Comparison of ENCODE assay signal across 11 cellular contexts in the genomic region with DNA sequence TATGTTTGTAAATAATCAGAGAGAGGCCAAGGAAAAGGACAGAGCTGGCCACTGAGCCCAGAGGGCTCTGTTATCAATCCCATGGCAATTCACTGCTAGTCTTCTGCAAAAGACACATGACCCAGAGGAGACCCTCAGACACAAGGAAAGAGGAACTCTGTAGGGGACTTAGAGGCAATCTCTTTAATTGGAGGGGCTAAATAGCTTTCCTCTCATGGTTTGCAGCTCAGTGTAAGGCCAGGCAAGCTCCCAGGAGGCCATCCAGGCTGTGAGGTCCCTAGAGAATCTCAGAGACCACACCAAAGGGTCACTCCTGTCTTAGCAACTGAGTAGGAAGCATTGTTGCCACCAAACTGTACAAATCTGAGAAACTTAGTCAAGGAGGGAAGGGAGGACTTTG. TPM values are rescaled to one million over a fixed set of nuclear protein-coding genes. Genes with fewer than 3 reads are reported as not detected.
DNase-seq lines count a peak whose midpoint lies in the region; ATAC-seq and TF ChIP-seq lines count a peak whose summit lies in the region.
"Had no signal": no experiment of that assay in that cellular context is flagged by ENCODE, and none has a peak within 500 bp of the region (broad histone marks: within the 10 kb centered on the region; RNA-seq: fewer than 3 reads in every experiment).

No MANE protein-coding gene starts in this region.

- H2AFZ ChIP-seq in mammary epithelial cell (ENCODE audit: low read depth, low read length): no peak overlapping the region

- H3K27me3 ChIP-seq in breast epithelium: no peaks in the 10 kb centered on the region
- peaks cover 10% of the 10 kb centered on the region for H3K27me3 ChIP-seq in mammary epithelial cell (ENCODE audit: insufficient read depth, low read length)
- H3K27me3 ChIP-seq in mucosa of stomach (ENCODE audit: control insufficient read depth, insufficient read depth, low read length): no peaks in the 10 kb centered on the region
- H3K27me3 ChIP-seq in upper lobe of right lung: no peaks in the 10 kb centered on the region
- H3K27me3 ChIP-seq: cardiac muscle cell had no signal

- dilution Hi-C loops in mammary epithelial cell (cut with HindIII; ENCODE audit: low sequenced_read_pairs): no loop called here

- H4K20me1 ChIP-seq in mammary epithelial cell (ENCODE audit: insufficient read depth, low read length): no peaks in the 10 kb centered on the region

- H3K9me3 ChIP-seq in breast epithelium (no peaks in the 10 kb centered on the region), mammary epithelial cell (replicated peaks; ENCODE audit: insufficient read depth, low read length) (no peaks in the 10 kb centered on the region), mucosa of stomach (ENCODE audit: control insufficient read depth, low read length) (no peaks in the 10 kb centered on the region), upper lobe of right lung (no peaks in the 10 kb centered on the region)
- H3K9me3 ChIP-seq: BE2C had no signal

- in situ Hi-C loops in mammary epithelial cell (cut with MboI; ENCODE audit: low sequenced_read_pairs in 2 of 2): loop anchor here (5.0 to 25.0 kb wide), 4 partner anchors 65 to 228 kb away; no protein-coding TSS in a partner anchor

- H3K9ac ChIP-seq in mammary epithelial cell (ENCODE audit: insufficient read depth, low read length) (no peak overlapping the region), mucosa of stomach (ENCODE audit: low read length) (peak overlapping the region; percentile 33)

- H3K36me3 ChIP-seq in breast epithelium (no peaks in the 10 kb centered on the region), mammary epithelial cell (ENCODE audit: insufficient read depth, low read length) (no peaks in the 10 kb centered on the region), mucosa of stomach (ENCODE audit: control insufficient read depth, insufficient read depth, low read length) (no peaks in the 10 kb centered on the region), upper lobe of right lung (no peaks in the 10 kb centered on the region)
- H3K36me3 ChIP-seq: BE2C, cardiac muscle cell had no signal

- H3K4me1 ChIP-seq in breast epithelium (no peaks in the 10 kb centered on the region), mammary epithelial cell (ENCODE audit: insufficient read depth, low read length) (no peaks in the 10 kb centered on the region), mucosa of stomach (ENCODE audit: control insufficient read depth, insufficient read depth, low read length) (peaks cover 10% of the 10 kb centered on the region), upper lobe of right lung (peaks cover 21% of the 10 kb centered on the region)
- H3K4me1 ChIP-seq: BE2C had no signal

- DNase-seq in breast epithelium (ENCODE audit: low spot score in 2 of 2) (no peak), mammary epithelial cell (no peak), upper lobe of right lung (no peak), COLO829 (ENCODE audit: low spot score) (no peak), NCI-H1092 (lab: John Stamatoyannopoulos, UW) (no peak)
- DNase-seq: BE2C, NCI-H2081 had no signal

- BruUV-seq in mammary epithelial cell (replicated peaks; lab: Mats Ljungman, UMichigan): no TSS peak

- H3K4me3 ChIP-seq in breast epithelium (peak overlapping the region in 2 of 3 donors; percentile 3 to 45), mammary epithelial cell (replicated peaks in 1 of 3; ENCODE audit: insufficient read depth in 1 of 3, low read depth in 2 of 3, low read length in 3 of 3) (no peak overlapping the region), mucosa of stomach (ENCODE audit: low read length) (no peak overlapping the region), upper lobe of right lung (peak overlapping the region; percentile 23)
- H3K4me3 ChIP-seq: cardiac muscle cell had no signal

- no peaks in the 10 kb centered on the region for H3K79me2 ChIP-seq in mammary epithelial cell (ENCODE audit: insufficient read depth, low read length)

- H3K27ac ChIP-seq in breast epithelium (peak overlapping the region; percentile 55 to 77), mammary epithelial cell (ENCODE audit: insufficient read depth, low read depth, low read length) (no peak overlapping the region), angular gyrus (ENCODE audit: low read depth, low read length) (peak overlapping the region; percentile 37), upper lobe of right lung (peak overlapping the region; percentile 92)
- H3K27ac ChIP-seq: cardiac muscle cell had no signal

- CTCF ChIA-PET in mammary epithelial cell (lab: Charles Lee; ENCODE audit: low non-redundant PET): no interaction called here

- TF ChIP-seq CTCF in breast epithelium (IDR thresholded peaks at IDR 0.05): no peak
- TF ChIP-seq CTCF in mammary epithelial cell (conservative IDR thresholded peaks at IDR 0.05 in 1 of 2, IDR thresholded peaks at IDR 0.05 in 1 of 2; ENCODE audit: extremely low read depth in 1 of 2, insufficient read depth in 1 of 2, low read depth in 1 of 2, low read length in 2 of 2): no peak
- TF ChIP-seq CTCF in upper lobe of right lung (IDR thresholded peaks at IDR 0.05): no peak

- TF ChIP-seq POLR2A in breast epithelium (IDR thresholded peaks at IDR 0.05): no peak

- H3K4me2 ChIP-seq in mammary epithelial cell (ENCODE audit: insufficient read depth, low read depth, low read length): no peak overlapping the region

- intact Hi-C loops in breast epithelium (cut with DNase I; ENCODE audit: low total_unique reads) (loop anchor here (10.0 kb wide), 1 partner anchor 65 kb away; no protein-coding TSS in a partner anchor), mammary epithelial cell (cut with micrococcal nuclease) (no loop called here), upper lobe of right lung (cut with DNase I) (loop anchor here (10.0 kb wide), 1 partner anchor 225 kb away; no protein-coding TSS in a partner anchor)

- ATAC-seq in upper lobe of right lung (no peak), HG03342 (IDR thresholded peaks at IDR 0.05; ENCODE audit: unreplicated experiment) (no peak)

RNA-seq across cellular contexts. Expression of a gene that starts 10.0 kb away (rescaled TPM):
- 1 to 10 TPM; 2.1 to 5.7 (median 3.3) TPM for total RNA-seq in breast epithelium
- under 1 TPM in 1 of 2 donors, not detected in 1; 0.33 TPM for total RNA-seq in mammary epithelial cell
- 0.18 TPM for polyA plus RNA-seq in mammary epithelial cell
- polyA minus RNA-seq in mammary epithelial cell: not detected
- 25.2 TPM for total RNA-seq in upper lobe of right lung
- polyA plus RNA-seq: cardiac muscle cell had no signal

RNA-seq across cellular contexts. Expression of a gene that starts 51.0 kb away (rescaled TPM):
- total RNA-seq in breast epithelium: 100 to 1,000 TPM; 111 to 159 (median 122) TPM
- 100 to 1,000 TPM; 114 to 245 TPM for total RNA-seq in mammary epithelial cell
- polyA plus RNA-seq in mammary epithelial cell: 122 TPM
- polyA minus RNA-seq in mammary epithelial cell: 102 TPM
- 155 TPM for total RNA-seq in upper lobe of right lung

RNA-seq across cellular contexts. Expression of a gene that starts 54.1 kb away (rescaled TPM):
- total RNA-seq in breast epithelium (100 to 1,000 TPM in 1 of 3 donors, 10 to 100 TPM in 2; 51.8 to 116 (median 75.4) TPM), mammary epithelial cell (under 1 TPM in 1 of 2 donors, not detected in 1; 0.33 TPM), upper lobe of right lung (491 TPM)
- 1.9 TPM for polyA plus RNA-seq in mammary epithelial cell
- not detected for polyA minus RNA-seq in mammary epithelial cell

RNA-seq across cellular contexts. Expression of a gene that starts 56.4 kb away (rescaled TPM):
- total RNA-seq in breast epithelium (10 to 100 TPM; 56.5 to 80.3 (median 58.2) TPM), mammary epithelial cell (1 to 10 TPM in 1 of 2 donors, not detected in 1; 9.2 TPM), upper lobe of right lung (385 TPM)
- polyA plus RNA-seq in mammary epithelial cell: 10.7 TPM
- not detected for polyA minus RNA-seq in mammary epithelial cell

Comparison
In these comparisons a context has a peak if more than half of its experiments do, and no peak if none do; other contexts are left out.
1. H3K4me3 ChIP-seq: peak in breast epithelium (2 of 3) and upper lobe of right lung (single experiment); none in mammary epithelial cell (0 of 3) and mucosa of stomach (single experiment).
2. RNA of a gene that starts 54.1 kb away (total RNA-seq): 491 TPM in upper lobe of right lung (single experiment) and 51.8 to 116 TPM in breast epithelium; 0.33 TPM in mammary epithelial cell; every median in the first group is over 10 times any median in the second.